In the genomic region with DNA sequence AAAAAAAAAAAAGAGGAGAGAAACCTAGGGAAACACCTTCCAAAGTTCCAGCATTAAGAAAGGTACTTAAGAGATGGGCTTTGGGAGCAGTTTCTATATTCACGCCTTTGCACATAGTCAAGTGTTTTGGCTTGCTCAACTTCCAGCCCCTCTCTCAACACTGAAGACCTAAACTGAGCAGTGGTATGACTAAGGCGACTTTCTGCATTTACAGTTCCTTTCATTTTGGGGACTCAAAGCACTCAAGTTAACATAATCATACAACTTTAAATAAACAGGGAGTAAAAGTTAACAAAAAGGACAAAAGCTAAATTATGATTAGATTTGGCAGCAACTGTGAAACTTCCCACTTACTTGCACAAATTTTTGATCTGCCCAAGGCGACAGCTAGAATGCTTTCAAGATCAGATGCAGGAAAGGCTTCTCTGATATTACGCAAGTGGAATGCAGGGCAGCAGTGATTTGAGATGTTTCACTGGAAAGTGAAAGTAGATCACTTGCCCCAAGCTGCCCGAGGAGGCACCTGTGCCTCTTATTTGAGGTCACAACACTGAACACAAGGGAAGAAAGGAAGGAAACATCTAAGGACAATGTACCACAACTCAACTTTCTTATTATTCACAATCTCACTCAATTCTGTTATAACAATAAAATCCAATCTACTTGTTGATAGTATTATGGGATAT, we compare ENCODE assay signal across 8 cellular contexts.
DNase-seq lines count a peak whose midpoint lies in the region; ATAC-seq and TF ChIP-seq lines count a peak whose summit lies in the region.

No MANE protein-coding gene starts in this region.

- H4K20me1 ChIP-seq in BLaER1 treated with 17β-estradiol and CSF1 and Interleukin-3, amounts not matched to agents 10 nM and 100 nM = no peaks in the 10 kb centered on the region

- CTCF ChIA-PET in HEK293 (lab: Yijun Ruan, JAX) = interaction anchor here (0.7 to 5.9 kb wide), 8 partner anchors 131 to 771 kb away, joined by 3 to 110 read pairs (median 5); no protein-coding TSS in a partner anchor
- CTCF ChIA-PET in activated CD4-positive, alpha-beta memory T cell treated with anti-CD3 and anti-CD28 coated beads for 36 hours (lab: Charles Lee) = interaction anchor here (0.8 to 4.7 kb wide), 7 partner anchors 17 to 772 kb away, joined by 3 to 48 read pairs (median 5); no protein-coding TSS in a partner anchor

- peaks cover 0 to 19% (median 0%) of the 10 kb centered on the region in 11 experiments; a peak in 5 of 22 replicates for H3K27me3 ChIP-seq in BLaER1 treated with 17β-estradiol and CSF1 and Interleukin-3, amounts not matched to agents 10 nM and 100 nM
- H3K27me3 ChIP-seq in left lung = no peaks in the 10 kb centered on the region

- H3K36me3 Mint-ChIP-seq in activated CD4-positive, alpha-beta memory T cell treated with anti-CD3 and anti-CD28 coated beads for 36 hours = no peaks in the 10 kb centered on the region

- peak overlapping the region; percentile 48 to 69 (median 63) for H3K4me2 ChIP-seq in BLaER1 treated with 17β-estradiol and CSF1 and Interleukin-3, amounts not matched to agents 10 nM and 100 nM

- peak; percentile 87 for ATAC-seq in left lung
- no peak for ATAC-seq in GM21529 (IDR thresholded peaks at IDR 0.05; ENCODE audit: unreplicated experiment)

- no peak overlapping the region for H3K4me3 ChIP-seq in BLaER1 treated with 17β-estradiol and CSF1 and Interleukin-3, amounts not matched to agents 10 nM and 100 nM
- H3K4me3 ChIP-seq in HEK293 (ENCODE audit: low read depth, low read length) = no peak overlapping the region
- H3K4me3 ChIP-seq in left lung = no peak overlapping the region

- peak; percentile 49 for DNase-seq in activated CD4-positive, alpha-beta memory T cell treated with anti-CD3 and anti-CD28 coated beads for 36 hours
- DNase-seq in left lung = peak in 1 of 2 donors; percentile 43
- DNase-seq in anterior cingulate cortex (lab: John Stamatoyannopoulos, UW) = no peak
- DNase-seq in cerebellar nuclear complex (lab: John Stamatoyannopoulos, UW) = no peak
- no peak for DNase-seq in NCI-H1694 (lab: John Stamatoyannopoulos, UW)

- H3K9ac ChIP-seq in BLaER1 treated with 17β-estradiol and CSF1 and Interleukin-3, amounts not matched to agents 10 nM and 100 nM = no peak overlapping the region; a peak in 1 of 22 replicates

- intact Hi-C loops in activated CD4-positive, alpha-beta memory T cell treated with anti-CD3 and anti-CD28 coated beads for 36 hours (cut with micrococcal nuclease) = loop anchor here (5.0 to 10.0 kb wide), 6 partner anchors 163 to 588 kb away; a partner anchor contains a TSS
- intact Hi-C loops in left lung (cut with DNase I) = loop anchor here in 1 of 2 donors (5.0 kb wide), 1 partner anchor 293 kb away; no protein-coding TSS in a partner anchor

- H3K4me3 Mint-ChIP-seq in activated CD4-positive, alpha-beta memory T cell treated with anti-CD3 and anti-CD28 coated beads for 36 hours = no peak overlapping the region

- H3K4me1 ChIP-seq in BLaER1 treated with 17β-estradiol and CSF1 and Interleukin-3, amounts not matched to agents 10 nM and 100 nM = peaks cover 9 to 14% (median 11%) of the 10 kb centered on the region in 10 experiments; a peak in 19 of 20 replicates
- H3K4me1 ChIP-seq in HEK293 (ENCODE audit: control insufficient read depth, insufficient read depth, low read length) (peaks cover 19% of the 10 kb centered on the region), left lung (peaks cover 0 to 13% of the 10 kb centered on the region in 2 donors)

- TF ChIP-seq CTCF in HEK293 (tag by site-specific recombination; IDR thresholded peaks at IDR 0.05) (no peak), left lung (IDR thresholded peaks at IDR 0.05) (no peak)

- no peaks in the 10 kb centered on the region for H3K9me3 ChIP-seq in BLaER1 treated with 17β-estradiol and CSF1 and Interleukin-3, amounts not matched to agents 10 nM and 100 nM (replicated peaks in 1 of 11)
- H3K9me3 ChIP-seq in HEK293 (ENCODE audit: control insufficient read depth, insufficient read depth, low read depth, low read length) (no peaks in the 10 kb centered on the region), left lung (no peaks in the 10 kb centered on the region)

- H3K36me3 ChIP-seq in BLaER1 treated with 17β-estradiol and CSF1 and Interleukin-3, amounts not matched to agents 10 nM and 100 nM = no peaks in the 10 kb centered on the region
- H3K36me3 ChIP-seq in HEK293 (ENCODE audit: control insufficient read depth in 2 of 2, insufficient read depth in 1 of 2, low read length in 2 of 2) = no peaks in the 10 kb centered on the region
- no peaks in the 10 kb centered on the region for H3K36me3 ChIP-seq in left lung

- H3K27ac Mint-ChIP-seq in activated CD4-positive, alpha-beta memory T cell treated with anti-CD3 and anti-CD28 coated beads for 36 hours = no peak overlapping the region

- POLR2A ChIA-PET in HEK293 (lab: Yijun Ruan, JAX) = interaction anchor here (0.8 to 1.4 kb wide), 2 partner anchors 295 to 768 kb away, joined by 4 to 8 read pairs; no protein-coding TSS in a partner anchor
- POLR2A ChIA-PET in activated CD4-positive, alpha-beta memory T cell treated with anti-CD3 and anti-CD28 coated beads for 36 hours (lab: Charles Lee) = no interaction called here

- H3K9me3 Mint-ChIP-seq in activated CD4-positive, alpha-beta memory T cell treated with anti-CD3 and anti-CD28 coated beads for 36 hours = no peaks in the 10 kb centered on the region

- H3K27ac ChIP-seq in BLaER1 treated with 17β-estradiol and CSF1 and Interleukin-3, amounts not matched to agents 10 nM and 100 nM = no peak overlapping the region
- H3K27ac ChIP-seq in HEK293 (ENCODE audit: extremely low read depth, low read depth, low read length) (no peak overlapping the region; the same call in 1 of the 2 replicates), left lung (peak overlapping the region in 1 of 2 donors; percentile 30)

- peaks cover 19% of the 10 kb centered on the region for H3K4me1 Mint-ChIP-seq in activated CD4-positive, alpha-beta memory T cell treated with anti-CD3 and anti-CD28 coated beads for 36 hours (ENCODE audit: low read depth)

- no peaks in the 10 kb centered on the region for H3K27me3 Mint-ChIP-seq in activated CD4-positive, alpha-beta memory T cell treated with anti-CD3 and anti-CD28 coated beads for 36 hours

TF ChIP-seq in HEK293, 187 proteins besides CTCF, POLR2A, EP300 and RAD21:
- TF ChIP-seq SCRT2 (tag by site-specific recombination; IDR thresholded peaks at IDR 0.05) = peak; percentile 77
- TF ChIP-seq ZBTB21 (tag by site-specific recombination; IDR thresholded peaks at IDR 0.05) = no peak
- peak; percentile 77 for TF ChIP-seq FEZF1 (tag by site-specific recombination; IDR thresholded peaks at IDR 0.05)
- TF ChIP-seq, protein P1, sequence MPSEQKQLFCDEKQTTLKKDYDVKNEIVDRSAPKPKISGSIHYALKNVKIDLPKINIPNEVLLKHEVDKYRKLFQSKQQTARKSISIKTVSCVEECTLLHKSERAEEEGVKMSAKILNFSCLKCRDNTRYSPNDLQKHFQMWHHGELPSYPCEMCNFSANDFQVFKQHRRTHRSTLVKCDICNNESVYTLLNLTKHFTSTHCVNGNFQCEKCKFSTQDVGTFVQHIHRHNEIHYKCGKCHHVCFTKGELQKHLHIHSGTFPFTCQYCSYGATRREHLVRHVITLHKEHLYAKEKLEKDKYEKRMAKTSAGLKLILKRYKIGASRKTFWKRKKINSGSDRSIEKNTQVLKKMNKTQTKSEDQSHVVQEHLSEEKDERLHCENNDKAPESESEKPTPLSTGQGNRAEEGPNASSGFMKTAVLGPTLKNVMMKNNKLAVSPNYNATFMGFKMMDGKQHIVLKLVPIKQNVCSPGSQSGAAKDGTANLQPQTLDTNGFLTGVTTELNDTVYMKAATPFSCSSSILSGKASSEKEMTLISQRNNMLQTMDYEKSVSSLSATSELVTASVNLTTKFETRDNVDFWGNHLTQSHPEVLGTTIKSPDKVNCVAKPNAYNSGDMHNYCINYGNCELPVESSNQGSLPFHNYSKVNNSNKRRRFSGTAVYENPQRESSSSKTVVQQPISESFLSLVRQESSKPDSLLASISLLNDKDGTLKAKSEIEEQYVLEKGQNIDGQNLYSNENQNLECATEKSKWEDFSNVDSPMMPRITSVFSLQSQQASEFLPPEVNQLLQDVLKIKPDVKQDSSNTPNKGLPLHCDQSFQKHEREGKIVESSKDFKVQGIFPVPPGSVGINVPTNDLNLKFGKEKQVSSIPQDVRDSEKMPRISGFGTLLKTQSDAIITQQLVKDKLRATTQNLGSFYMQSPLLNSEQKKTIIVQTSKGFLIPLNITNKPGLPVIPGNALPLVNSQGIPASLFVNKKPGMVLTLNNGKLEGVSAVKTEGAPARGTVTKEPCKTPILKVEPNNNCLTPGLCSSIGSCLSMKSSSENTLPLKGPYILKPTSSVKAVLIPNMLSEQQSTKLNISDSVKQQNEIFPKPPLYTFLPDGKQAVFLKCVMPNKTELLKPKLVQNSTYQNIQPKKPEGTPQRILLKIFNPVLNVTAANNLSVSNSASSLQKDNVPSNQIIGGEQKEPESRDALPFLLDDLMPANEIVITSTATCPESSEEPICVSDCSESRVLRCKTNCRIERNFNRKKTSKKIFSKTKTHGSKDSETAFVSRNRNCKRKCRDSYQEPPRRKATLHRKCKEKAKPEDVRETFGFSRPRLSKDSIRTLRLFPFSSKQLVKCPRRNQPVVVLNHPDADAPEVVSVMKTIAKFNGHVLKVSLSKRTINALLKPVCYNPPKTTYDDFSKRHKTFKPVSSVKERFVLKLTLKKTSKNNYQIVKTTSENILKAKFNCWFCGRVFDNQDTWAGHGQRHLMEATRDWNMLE (tag by site-specific recombination; conservative IDR thresholded peaks at IDR 0.05; ENCODE audit: low read depth) = no peak
- TF ChIP-seq GFI1B (tag by site-specific recombination; IDR thresholded peaks at IDR 0.05) = 0 out of 2 replicates have a peak, but pooled peaks have one; percentile 45
- TF ChIP-seq PRDM1 (tag by site-specific recombination; IDR thresholded peaks at IDR 0.05) = peak; percentile 63
- no peak for TF ChIP-seq ZNF391 (tag by site-specific recombination; IDR thresholded peaks at IDR 0.05; ENCODE audit: borderline replicate concordance, low read depth)
- TF ChIP-seq MEIS1 (CRISPR knock-in tag; IDR thresholded peaks at IDR 0.05; ENCODE audit: borderline replicate concordance) = no peak
- peak; percentile 37; the same call in 1 of the 2 replicates for TF ChIP-seq SCRT1 (tag by site-specific recombination; IDR thresholded peaks at IDR 0.05; ENCODE audit: borderline replicate concordance)
